17 cellular contexts compared by ENCODE assay signal in the genomic region with DNA sequence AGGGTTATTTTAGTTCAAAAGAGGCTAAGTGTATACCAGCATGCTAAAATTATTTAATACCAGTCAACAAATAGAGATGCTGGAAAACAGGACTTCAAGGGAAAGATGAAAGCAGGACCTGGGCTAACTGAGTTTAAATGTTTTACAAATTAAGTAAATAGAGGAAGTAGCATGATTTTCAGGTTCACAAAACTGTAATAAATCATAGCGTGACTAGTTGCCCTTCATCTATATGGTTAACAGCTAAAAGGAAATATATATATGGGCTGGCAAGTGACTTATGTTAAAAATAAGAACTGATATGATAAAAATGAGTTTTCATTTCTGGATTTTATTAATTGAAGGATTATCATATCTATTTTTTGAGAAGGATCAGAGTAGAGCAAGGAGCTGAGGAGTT. TPM values are rescaled to one million over a fixed set of nuclear protein-coding genes. Genes with fewer than 3 reads are reported as not detected.
DNase-seq lines count a peak whose midpoint lies in the region; ATAC-seq, FAIRE-seq and TF ChIP-seq lines count a peak whose summit lies in the region.
"Had no signal": no experiment of that assay in that cellular context is flagged by ENCODE, and none has a peak within 500 bp of the region (broad histone marks: within the 10 kb centered on the region; RNA-seq: fewer than 3 reads in every experiment).

No MANE protein-coding gene starts in this region.

- H3K27me3 Mint-ChIP-seq in naive B cell = no peaks in the 10 kb centered on the region
- H3K27me3 Mint-ChIP-seq: CD4-positive, alpha-beta T cell had no signal

- peaks cover 4 to 16% of the 10 kb centered on the region in 2 donors for H3K36me3 Mint-ChIP-seq in naive B cell

- no peak for TF ChIP-seq POLR2A in GM12891 (IDR thresholded peaks at IDR 0.05; ENCODE audit: low read depth, low read length)

- DNase-seq in CD1c-positive myeloid dendritic cell (ENCODE audit: extremely low spot score) (peak; percentile 48), GM12891 (ENCODE audit: insufficient read length, low spot score) (no peak), NOMO-1 treated with DMSO at 0.1 percent for 48 hours (lab: John Stamatoyannopoulos, UW; ENCODE audit: unreplicated experiment) (peak; percentile 77), naive B cell (no peak), NCI-H2196 treated with DMSO at 0.1 percent for 48 hours (lab: John Stamatoyannopoulos, UW; ENCODE audit: unreplicated experiment) (no peak)
- DNase-seq: ACHN; BE2C; C1 segment of cervical spinal cord; CD4-positive, alpha-beta T cell; DMS53; DND-41; EL; GM23248 had no signal

- no peak overlapping the region for H3K4me3 Mint-ChIP-seq in naive B cell
- H3K4me3 Mint-ChIP-seq: CD4-positive, alpha-beta T cell had no signal

- H3K9me3 Mint-ChIP-seq in naive B cell = peaks cover 0 to 23% (median 8%) of the 10 kb centered on the region in 7 donors

- H3K4me1 Mint-ChIP-seq in naive B cell = peaks cover 8 to 34% (median 12%) of the 10 kb centered on the region in 3 donors

- H3K27ac Mint-ChIP-seq in naive B cell = no peak overlapping the region
- H3K27ac Mint-ChIP-seq: CD4-positive, alpha-beta T cell had no signal

- FAIRE-seq in GM12891 (lab: Jason Lieb, UNC) = no peak
- FAIRE-seq: GM12892, GM18507 had no signal

- ATAC-seq in naive B cell (ENCODE audit: low read depth in 2 of 2) (peak; percentile 20 to 52), HG03342 (IDR thresholded peaks at IDR 0.05; ENCODE audit: unreplicated experiment) (no peak), HG03097 (IDR thresholded peaks at IDR 0.05; ENCODE audit: low FRiP score, unreplicated experiment) (no peak)

TF ChIP-seq in GM12891, 5 proteins besides CTCF, POLR2A, EP300 and RAD21:
- TF ChIP-seq SPI1 (IDR thresholded peaks at IDR 0.05; ENCODE audit: low read depth, low read length) = 0 out of 2 replicates have a peak, but pooled peaks have one; percentile 8
- TF ChIP-seq TAF1 (IDR thresholded peaks at IDR 0.05; ENCODE audit: low read depth, low read length) = no peak

RNA-seq across cellular contexts. Expression of a gene that starts 25.6 kb away (rescaled TPM):
- polyA plus RNA-seq in GM12891 (2012; ENCODE audit: low read depth, missing spikeins) = 1.8 TPM
- 10 to 100 TPM; 13.9 to 24.6 (median 19.1) TPM for polyA plus RNA-seq in naive B cell (ENCODE audit: low read depth in 6 of 6)

Comparison
In these comparisons a context has a peak if more than half of its experiments do, and no peak if none do; other contexts are left out.
1. DNase-seq: peak in CD1c-positive myeloid dendritic cell (single experiment) and NOMO-1 treated with DMSO at 0.1 percent for 48 hours (single experiment); none in GM12891 (single experiment), naive B cell (single experiment) and NCI-H2196 treated with DMSO at 0.1 percent for 48 hours (single experiment).
2. ATAC-seq: peak in naive B cell (2 of 2); none in HG03342 (single experiment) and HG03097 (single experiment).